In the genomic region with DNA sequence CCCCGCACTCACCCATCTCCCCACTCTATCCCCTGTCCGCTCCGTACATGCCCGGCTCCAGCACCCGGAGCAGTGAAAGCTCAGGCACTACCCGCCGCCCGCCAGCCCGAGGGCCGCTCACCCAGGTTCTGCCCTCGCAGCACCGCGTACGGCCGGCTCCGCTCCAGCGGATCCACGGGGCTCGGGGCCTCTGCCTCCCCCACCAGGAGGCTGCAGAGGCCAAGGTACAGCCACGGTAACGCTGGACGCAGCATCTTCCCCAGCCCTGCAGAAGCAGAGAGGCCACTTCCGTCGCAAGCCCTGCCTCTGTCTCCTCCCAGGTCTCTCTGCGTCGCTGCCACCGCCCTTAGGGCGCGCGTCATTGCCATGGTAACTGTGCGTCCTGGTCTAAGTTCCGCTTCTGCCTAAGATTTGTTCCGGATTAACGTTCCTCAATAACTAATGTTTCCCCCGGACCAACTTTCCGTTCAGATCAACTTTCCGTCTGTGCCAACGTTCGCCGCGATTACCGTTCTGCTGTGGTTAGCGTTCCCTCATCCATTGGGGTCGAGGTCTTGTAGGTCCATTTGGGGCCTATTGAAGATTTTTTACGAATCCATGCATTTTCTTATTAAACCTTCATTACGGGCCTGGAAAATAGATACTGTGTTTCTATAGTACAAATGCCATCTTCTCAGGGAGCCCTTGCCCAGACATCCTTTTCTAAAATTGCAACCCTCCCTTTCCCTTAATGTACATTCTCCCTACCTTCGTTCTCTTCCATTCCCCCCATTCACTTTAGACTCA, we compare ENCODE assay signal across 1 cellular context.
TF ChIP-seq lines count a peak whose summit lies in the region.

A gene with protein sequence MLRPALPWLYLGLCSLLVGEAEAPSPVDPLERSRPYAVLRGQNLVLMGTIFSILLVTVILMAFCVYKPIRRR (minus strand): TSS at position 281 of the 786 bp plus-strand sequence. CDS start 27 bp downstream, at position 254.

TF ChIP-seq in HepG2, 621 proteins besides CTCF, POLR2A, EP300 and RAD21 (continued from another document and continues in another):
- no peak for TF ChIP-seq AHDC1 (CRISPR knock-in tag; IDR thresholded peaks at IDR 0.05; ENCODE audit: borderline replicate concordance)
- no peak for TF ChIP-seq ZFP36 (IDR thresholded peaks at IDR 0.05; ENCODE audit: borderline replicate concordance, low read depth, low read length, partially characterized antibody)
- TF ChIP-seq ZNF605 (CRISPR knock-in tag; IDR thresholded peaks at IDR 0.05), result peak; percentile 91
- TF ChIP-seq KLF11 (CRISPR knock-in tag; IDR thresholded peaks at IDR 0.05), result 0 out of 2 replicates have a peak, but pooled peaks have one; percentile 55
- TF ChIP-seq, protein P1, sequence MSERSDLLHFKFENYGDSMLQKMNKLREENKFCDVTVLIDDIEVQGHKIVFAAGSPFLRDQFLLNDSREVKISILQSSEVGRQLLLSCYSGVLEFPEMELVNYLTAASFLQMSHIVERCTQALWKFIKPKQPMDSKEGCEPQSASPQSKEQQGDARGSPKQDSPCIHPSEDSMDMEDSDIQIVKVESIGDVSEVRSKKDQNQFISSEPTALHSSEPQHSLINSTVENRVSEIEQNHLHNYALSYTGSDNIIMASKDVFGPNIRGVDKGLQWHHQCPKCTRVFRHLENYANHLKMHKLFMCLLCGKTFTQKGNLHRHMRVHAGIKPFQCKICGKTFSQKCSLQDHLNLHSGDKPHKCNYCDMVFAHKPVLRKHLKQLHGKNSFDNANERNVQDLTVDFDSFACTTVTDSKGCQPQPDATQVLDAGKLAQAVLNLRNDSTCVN (CRISPR knock-in tag; IDR thresholded peaks at IDR 0.05; ENCODE audit: borderline replicate concordance), result peak; percentile 61; the same call in 1 of the 2 replicates
- no peak for TF ChIP-seq CAMTA2 (CRISPR knock-in tag; IDR thresholded peaks at IDR 0.05; ENCODE audit: borderline replicate concordance)
- peak; percentile 40; the same call in 1 of the 2 replicates for TF ChIP-seq ATF7-NPFF (CRISPR knock-in tag; IDR thresholded peaks at IDR 0.05; ENCODE audit: low read depth)
- TF ChIP-seq PTBP1 (IDR thresholded peaks at IDR 0.05; ENCODE audit: low read depth, low read length, poor library complexity, severe bottlenecking), result no peak
- no peak for TF ChIP-seq GRHL1 (CRISPR knock-in tag; conservative IDR thresholded peaks at IDR 0.05)
- peak; percentile 62; the same call in 1 of the 2 replicates for TF ChIP-seq ZSCAN5A (CRISPR knock-in tag; IDR thresholded peaks at IDR 0.05; ENCODE audit: borderline replicate concordance)
- TF ChIP-seq ZNF343 (CRISPR knock-in tag; IDR thresholded peaks at IDR 0.05), result no peak
- TF ChIP-seq ZNF773 (CRISPR knock-in tag; IDR thresholded peaks at IDR 0.05; ENCODE audit: borderline replicate concordance), result peak; percentile 11; the same call in 1 of the 2 replicates
- TF ChIP-seq DMAP1 (CRISPR knock-in tag; IDR thresholded peaks at IDR 0.05), result peak; percentile 89
- peak; percentile 84 for TF ChIP-seq KDM5B (CRISPR knock-in tag; IDR thresholded peaks at IDR 0.05; ENCODE audit: borderline replicate concordance)
- peak; percentile 95 for TF ChIP-seq THAP11 (CRISPR knock-in tag; IDR thresholded peaks at IDR 0.05)
- TF ChIP-seq RFXANK (CRISPR knock-in tag; IDR thresholded peaks at IDR 0.05), result peak; percentile 92
- TF ChIP-seq MED8 (CRISPR knock-in tag; IDR thresholded peaks at IDR 0.05; ENCODE audit: insufficient replicate concordance), result no peak
- TF ChIP-seq ZNF556 (CRISPR knock-in tag; IDR thresholded peaks at IDR 0.05; ENCODE audit: borderline replicate concordance), result peak; percentile 82; the same call in 1 of the 2 replicates
- no peak for TF ChIP-seq ZNF207 (IDR thresholded peaks at IDR 0.05; ENCODE audit: borderline replicate concordance)
- TF ChIP-seq SAFB2 (CRISPR knock-in tag; IDR thresholded peaks at IDR 0.05; ENCODE audit: borderline replicate concordance, low read depth), result peak; percentile 75; the same call in 1 of the 2 replicates
- peak; percentile 88; the same call in 1 of the 2 replicates for TF ChIP-seq ZBTB4 (CRISPR knock-in tag; IDR thresholded peaks at IDR 0.05; ENCODE audit: borderline replicate concordance)
- TF ChIP-seq CREBL2 (CRISPR knock-in tag; IDR thresholded peaks at IDR 0.05; ENCODE audit: borderline replicate concordance), result no peak
- peak; percentile 99 for TF ChIP-seq MIXL1 (CRISPR knock-in tag; IDR thresholded peaks at IDR 0.05)
- peak; percentile 44; the same call in 1 of the 2 replicates for TF ChIP-seq RBAK (CRISPR knock-in tag; IDR thresholded peaks at IDR 0.05)
- TF ChIP-seq, protein P2, sequence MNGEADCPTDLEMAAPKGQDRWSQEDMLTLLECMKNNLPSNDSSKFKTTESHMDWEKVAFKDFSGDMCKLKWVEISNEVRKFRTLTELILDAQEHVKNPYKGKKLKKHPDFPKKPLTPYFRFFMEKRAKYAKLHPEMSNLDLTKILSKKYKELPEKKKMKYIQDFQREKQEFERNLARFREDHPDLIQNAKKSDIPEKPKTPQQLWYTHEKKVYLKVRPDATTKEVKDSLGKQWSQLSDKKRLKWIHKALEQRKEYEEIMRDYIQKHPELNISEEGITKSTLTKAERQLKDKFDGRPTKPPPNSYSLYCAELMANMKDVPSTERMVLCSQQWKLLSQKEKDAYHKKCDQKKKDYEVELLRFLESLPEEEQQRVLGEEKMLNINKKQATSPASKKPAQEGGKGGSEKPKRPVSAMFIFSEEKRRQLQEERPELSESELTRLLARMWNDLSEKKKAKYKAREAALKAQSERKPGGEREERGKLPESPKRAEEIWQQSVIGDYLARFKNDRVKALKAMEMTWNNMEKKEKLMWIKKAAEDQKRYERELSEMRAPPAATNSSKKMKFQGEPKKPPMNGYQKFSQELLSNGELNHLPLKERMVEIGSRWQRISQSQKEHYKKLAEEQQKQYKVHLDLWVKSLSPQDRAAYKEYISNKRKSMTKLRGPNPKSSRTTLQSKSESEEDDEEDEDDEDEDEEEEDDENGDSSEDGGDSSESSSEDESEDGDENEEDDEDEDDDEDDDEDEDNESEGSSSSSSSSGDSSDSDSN (CRISPR knock-in tag; IDR thresholded peaks at IDR 0.05), result peak; percentile 93
- no peak for TF ChIP-seq NR1H2 (CRISPR knock-in tag; IDR thresholded peaks at IDR 0.05; ENCODE audit: borderline replicate concordance, low read depth)
- peak; percentile 58; the same call in 1 of the 2 replicates for TF ChIP-seq SNAPC2 (CRISPR knock-in tag; IDR thresholded peaks at IDR 0.05)
- TF ChIP-seq TMF1 (CRISPR knock-in tag; IDR thresholded peaks at IDR 0.05; ENCODE audit: low read depth), result no peak
- TF ChIP-seq ZNF431 (CRISPR knock-in tag; IDR thresholded peaks at IDR 0.05; ENCODE audit: borderline replicate concordance, low read depth), result 0 out of 2 replicates have a peak, but pooled peaks have one; percentile 50
- TF ChIP-seq AGO1 (IDR thresholded peaks at IDR 0.05; ENCODE audit: low read depth, low read length, poor library complexity, severe bottlenecking), result peak; percentile 63
- peak; percentile 49; the same call in 1 of the 2 replicates for TF ChIP-seq WIZ (CRISPR knock-in tag; IDR thresholded peaks at IDR 0.05)
- TF ChIP-seq DRAP1 (CRISPR knock-in tag; IDR thresholded peaks at IDR 0.05), result peak; percentile 84
- TF ChIP-seq SAP130 (CRISPR knock-in tag; IDR thresholded peaks at IDR 0.05; ENCODE audit: low read depth), result peak; percentile 99
- TF ChIP-seq IKZF4 (CRISPR knock-in tag; IDR thresholded peaks at IDR 0.05; ENCODE audit: borderline replicate concordance, low read depth, not compliant biosample characterization), result peak; percentile 43
- no peak for TF ChIP-seq BATF2 (CRISPR knock-in tag; IDR thresholded peaks at IDR 0.05)
